In the genomic region with DNA sequence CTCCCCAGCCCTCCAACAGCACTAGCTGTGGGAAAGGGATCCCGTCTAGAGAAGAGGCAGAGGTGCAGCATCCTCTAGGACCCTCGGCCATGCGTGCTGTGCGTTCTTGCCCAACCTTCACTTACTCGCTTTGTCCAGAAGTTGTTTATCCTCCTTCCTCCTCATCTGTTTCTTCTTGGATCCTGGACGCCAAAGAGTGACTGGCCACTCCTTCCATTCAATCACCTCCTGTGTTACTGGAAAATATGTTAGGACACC, we compare ENCODE assay signal across 15 cellular contexts.
DNase-seq lines count a peak whose midpoint lies in the region; ATAC-seq and TF ChIP-seq lines count a peak whose summit lies in the region.
"Had no signal": no experiment of that assay in that cellular context is flagged by ENCODE, and none has a peak within 500 bp of the region (broad histone marks: within the 10 kb centered on the region; RNA-seq: fewer than 3 reads in every experiment).

No MANE protein-coding gene starts in this region.

- H3K14ac ChIP-seq in trophoblast cell (ENCODE audit: low read length) = peak overlapping the region; percentile 37

- 77 to 81% methylated on average over 5 to 6 of the region's 6 CpGs for WGBS in esophagus squamous epithelium, 2 donors
- WGBS in trophoblast cell (ENCODE audit: extremely low coverage, insufficient coverage, insufficient read length) = no CpG with 5 or more reads among the region's 6 CpGs
- 72 to 80% methylated on average over 6 of the region's 6 CpGs for WGBS in testis, 2 donors
- 62% methylated on average over 6 of the region's 6 CpGs for WGBS in GM23248 (ENCODE audit: low coverage in 1 of 2, low lambda C conversion rate in 2 of 2, missing lambda C conversion rate in 2 of 2), 2 experiments

- H3K36me3 ChIP-seq in ascending aorta (no peaks in the 10 kb centered on the region), esophagus squamous epithelium (no peaks in the 10 kb centered on the region), trophoblast cell (ENCODE audit: control insufficient read depth in 1 of 2, insufficient read depth in 2 of 2, low read length in 2 of 2) (no peaks in the 10 kb centered on the region), testis (ENCODE audit: low read depth, missing control alignments) (no peaks in the 10 kb centered on the region), GM23248 (ENCODE audit: low read depth) (no peaks in the 10 kb centered on the region)

- H3K4me3 ChIP-seq in ascending aorta (no peak overlapping the region), esophagus squamous epithelium (no peak overlapping the region), trophoblast cell (ENCODE audit: low read depth, low read length) (no peak overlapping the region), testis (no peak overlapping the region), GM23248 (no peak overlapping the region)

- H2AK5ac ChIP-seq in trophoblast cell (ENCODE audit: low read length) = no peak overlapping the region

- H3K4me1 ChIP-seq in ascending aorta = peaks cover 4 to 15% of the 10 kb centered on the region in 2 donors
- H3K4me1 ChIP-seq in esophagus squamous epithelium = peaks cover 18 to 72% (median 20%) of the 10 kb centered on the region in 3 donors
- peaks cover 28 to 29% of the 10 kb centered on the region in 2 experiments for H3K4me1 ChIP-seq in trophoblast cell (ENCODE audit: control insufficient read depth in 1 of 2, insufficient read depth in 2 of 2, low read length in 2 of 2)
- H3K4me1 ChIP-seq in testis = peaks cover 33% of the 10 kb centered on the region
- H3K4me1 ChIP-seq in GM23248 (ENCODE audit: insufficient read depth) = peaks cover 9% of the 10 kb centered on the region

- H3K9me3 ChIP-seq in ascending aorta (no peaks in the 10 kb centered on the region), esophagus squamous epithelium (no peaks in the 10 kb centered on the region), trophoblast cell (ENCODE audit: insufficient read depth, low read depth, low read length) (peaks cover 1% of the 10 kb centered on the region), testis (no peaks in the 10 kb centered on the region), GM23248 (ENCODE audit: low read depth) (no peaks in the 10 kb centered on the region)

- H3K27ac ChIP-seq in ascending aorta = peak overlapping the region; percentile 60 to 67
- peak overlapping the region; percentile 70 to 88 (median 82) for H3K27ac ChIP-seq in esophagus squamous epithelium
- H3K27ac ChIP-seq in trophoblast cell (ENCODE audit: low read depth, low read length) = peak overlapping the region; percentile 27
- peak overlapping the region; percentile 45 to 70 for H3K27ac ChIP-seq in testis
- no peak overlapping the region for H3K27ac ChIP-seq in GM23248

- H3K4ac ChIP-seq in trophoblast cell (ENCODE audit: low read depth, low read length) = no peak overlapping the region

- H3K27me3 ChIP-seq in ascending aorta = no peaks in the 10 kb centered on the region
- no peaks in the 10 kb centered on the region for H3K27me3 ChIP-seq in esophagus squamous epithelium
- no peaks in the 10 kb centered on the region for H3K27me3 ChIP-seq in trophoblast cell (ENCODE audit: insufficient read depth, low read length)
- no peaks in the 10 kb centered on the region for H3K27me3 ChIP-seq in testis
- no peaks in the 10 kb centered on the region for H3K27me3 ChIP-seq in GM23248 (replicated peaks; ENCODE audit: insufficient read depth)

- TF ChIP-seq POLR2A in esophagus squamous epithelium (IDR thresholded peaks at IDR 0.05) (no peak), testis (IDR thresholded peaks at IDR 0.05) (no peak)

- no peaks in the 10 kb centered on the region for H4K20me1 ChIP-seq in GM23248 (ENCODE audit: insufficient read depth)

- intact Hi-C loops in ascending aorta (cut with DNase I) = no loop called here
- intact Hi-C loops in esophagus squamous epithelium (cut with DNase I) = no loop called here
- intact Hi-C loops in testis (cut with DNase I; ENCODE audit: low total_unique reads) = no loop called here

- H2BK120ac ChIP-seq in trophoblast cell (ENCODE audit: insufficient read depth, low read length, poor library complexity) = peak overlapping the region; percentile 44

- H2BK5ac ChIP-seq in trophoblast cell (ENCODE audit: low read depth, low read length, poor library complexity) = peak overlapping the region; percentile 23

- H4K8ac ChIP-seq in trophoblast cell (ENCODE audit: low read depth, low read length) = peak overlapping the region; percentile 59

- 0 out of 2 replicates have a peak, but pooled peaks cover 8% of the 10 kb centered on the region for H3F3A ChIP-seq in GM23248 (ENCODE audit: insufficient read depth)

- peak overlapping the region; percentile 79 for H4K91ac ChIP-seq in trophoblast cell (ENCODE audit: low read depth, low read length)

- H3K4me2 ChIP-seq in trophoblast cell (ENCODE audit: low read length) = no peak overlapping the region
- H3K4me2 ChIP-seq in GM23248 (ENCODE audit: unreplicated experiment) = no peak overlapping the region

- TF ChIP-seq CTCF in ascending aorta (IDR thresholded peaks at IDR 0.05) = no peak
- no peak for TF ChIP-seq CTCF in esophagus squamous epithelium (IDR thresholded peaks at IDR 0.05)
- TF ChIP-seq CTCF in testis (IDR thresholded peaks at IDR 0.05) = no peak

- H2BK12ac ChIP-seq in trophoblast cell (ENCODE audit: low read length) = peak overlapping the region; percentile 88

- peaks cover 26% of the 10 kb centered on the region for H3K79me1 ChIP-seq in trophoblast cell (ENCODE audit: low read length)

- no peak for DNase-seq in ascending aorta (ENCODE audit: low spot score in 2 of 2)
- DNase-seq in esophagus squamous epithelium (lab: John Stamatoyannopoulos, UW) = no peak
- no peak for DNase-seq in trophoblast cell
- no peak for DNase-seq in testis
- DNase-seq in GM23248 = no peak
- no peak for DNase-seq in cerebellar cortex (ENCODE audit: low spot score)
- DNase-seq: activated naive CD4-positive, alpha-beta T cell; anterior cingulate cortex; COR-L47; NCI-H2081; NCI-H510A treated with DMSO at 0.1 percent for 48 hours; stimulated activated naive CD4-positive, alpha-beta T cell treated with Interleukin-2 at 50 U/mL for 16 hours; T1000 had no signal

- H3K79me2 ChIP-seq in trophoblast cell (ENCODE audit: control insufficient read depth, insufficient read depth, low read length, poor library complexity) = no peaks in the 10 kb centered on the region
- no peaks in the 10 kb centered on the region for H3K79me2 ChIP-seq in GM23248 (ENCODE audit: insufficient read depth)

- no peak overlapping the region for H3K23ac ChIP-seq in trophoblast cell (ENCODE audit: low read length)

- no peaks in the 10 kb centered on the region for H3K9me2 ChIP-seq in GM23248 (ENCODE audit: insufficient read depth)

- peak overlapping the region; percentile 22 for H3K18ac ChIP-seq in trophoblast cell (ENCODE audit: low read length)

- H4K12ac ChIP-seq in trophoblast cell (ENCODE audit: low read depth, low read length) = no peak overlapping the region

- H2AFZ ChIP-seq in trophoblast cell (ENCODE audit: insufficient read depth, low read length, poor library complexity) (no peak overlapping the region), GM23248 (no peak overlapping the region)

- H3K9ac ChIP-seq in trophoblast cell (ENCODE audit: low read length) (no peak overlapping the region), GM23248 (no peak overlapping the region)

- in situ Hi-C loops in GM23248 (cut with MboI) = no loop called here

- no peak for ATAC-seq in GM18867 (IDR thresholded peaks at IDR 0.05; ENCODE audit: unreplicated experiment)
- ATAC-seq: activated CD4-positive, CD25-positive, alpha-beta regulatory T cell treated with anti-CD3 and anti-CD28 coated beads, Interleukin-2, amount 50 U/mL, for 24 hours had no signal
